ENCODE assay signal across 26 cellular contexts in the genomic region with DNA sequence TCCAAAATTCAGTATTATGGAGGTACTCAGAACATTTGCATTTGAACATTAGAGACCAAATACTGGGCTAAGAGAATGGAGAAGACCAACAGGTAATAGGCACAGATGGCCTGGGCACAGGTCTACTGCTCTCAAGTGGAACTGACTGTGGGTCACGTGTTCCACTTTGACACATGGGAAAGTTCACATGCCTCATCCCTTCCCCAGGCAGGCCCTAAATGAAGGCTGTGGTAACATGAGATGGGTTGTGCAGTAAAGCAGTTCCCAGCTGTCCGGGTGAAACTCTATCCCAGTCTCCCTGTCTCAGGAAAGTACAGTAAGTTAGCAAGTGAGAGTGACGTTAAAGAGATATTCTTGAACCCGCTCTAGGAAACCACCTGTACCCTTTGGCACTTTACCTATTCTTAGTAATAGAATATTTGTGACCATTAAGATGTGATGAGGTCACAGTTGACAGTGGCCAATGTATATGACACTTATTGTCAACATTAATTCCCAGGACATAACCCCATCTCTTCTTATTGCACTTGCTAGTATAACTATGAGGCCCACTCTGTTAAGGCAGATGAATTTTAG.
A peak's percentile ranks its signal among the peaks of the same experiment; 100 is the strongest.
DNase-seq lines count a peak whose midpoint lies in the region; ATAC-seq, FAIRE-seq and TF ChIP-seq lines count a peak whose summit lies in the region.
"Had no signal": no experiment of that assay in that cellular context is flagged by ENCODE, and none has a peak within 500 bp of the region (broad histone marks: within the 10 kb centered on the region; RNA-seq: fewer than 3 reads in every experiment).

No MANE protein-coding gene starts in this region.

- no peak for ATAC-seq in GM18517 (IDR thresholded peaks at IDR 0.05; ENCODE audit: unreplicated experiment)
- ATAC-seq: activated CD8-positive, alpha-beta memory T cell treated with anti-CD3 and anti-CD28 coated beads, Interleukin-2, amount 10 ng/mL, durations not matched to agents 7 days and 5 days; naive thymus-derived CD4-positive, alpha-beta T cell; upper lobe of right lung had no signal

- no peaks in the 10 kb centered on the region for H3K9me3 Mint-ChIP-seq in activated naive CD8-positive, alpha-beta T cell (ENCODE audit: low read depth)
- peaks cover 8% of the 10 kb centered on the region for H3K9me3 Mint-ChIP-seq in activated naive CD8-positive, alpha-beta T cell treated with anti-CD3 and anti-CD28 coated beads for 36 hours
- H3K9me3 Mint-ChIP-seq: CD4-positive, alpha-beta T cell; T-helper 2 cell treated with Interferon-gamma antibody and Interleukin-4, amounts not matched to agents 5 μg/mL and 100 μg/mL, for 36 hours had no signal

- peaks cover 42% of the 10 kb centered on the region for H3K36me3 Mint-ChIP-seq in activated naive CD8-positive, alpha-beta T cell
- H3K36me3 Mint-ChIP-seq in activated naive CD8-positive, alpha-beta T cell treated with anti-CD3 and anti-CD28 coated beads for 36 hours: peaks cover 52% of the 10 kb centered on the region

- peak overlapping the region; percentile 41 for H3K27ac Mint-ChIP-seq in activated naive CD8-positive, alpha-beta T cell
- no peak overlapping the region for H3K27ac Mint-ChIP-seq in activated naive CD8-positive, alpha-beta T cell treated with anti-CD3 and anti-CD28 coated beads for 36 hours
- H3K27ac Mint-ChIP-seq: activated CD8-positive, alpha-beta memory T cell treated with anti-CD3 and anti-CD28 coated beads, Interleukin-2, amount 10 ng/mL, durations not matched to agents 7 days and 5 days; CD4-positive, alpha-beta T cell had no signal

- FAIRE-seq in urothelium cell line (lab: Jason Lieb, UNC): peak; percentile 53
- FAIRE-seq: keratinocyte had no signal

- no peak overlapping the region for H3K4me3 Mint-ChIP-seq in activated naive CD8-positive, alpha-beta T cell
- H3K4me3 Mint-ChIP-seq in activated naive CD8-positive, alpha-beta T cell treated with anti-CD3 and anti-CD28 coated beads for 36 hours: no peak overlapping the region
- H3K4me3 Mint-ChIP-seq: activated CD8-positive, alpha-beta memory T cell treated with anti-CD3 and anti-CD28 coated beads, Interleukin-2, amount 10 ng/mL, durations not matched to agents 7 days and 5 days; CD4-positive, alpha-beta T cell; central memory CD8-positive, alpha-beta T cell; naive thymus-derived CD4-positive, alpha-beta T cell; T-helper 2 cell treated with Interferon-gamma antibody and Interleukin-4, amounts not matched to agents 5 μg/mL and 100 μg/mL, for 36 hours had no signal

- TF ChIP-seq CTCF in foreskin fibroblast (IDR thresholded peaks at IDR 0.05; ENCODE audit: low read depth, low read length): no peak

- no peak overlapping the region for H3K4me3 ChIP-seq in foreskin fibroblast (ENCODE audit: low read depth in 1 of 2, low read length in 2 of 2)
- H3K4me3 ChIP-seq: ovary, sigmoid colon, SJSA1, stomach, upper lobe of right lung had no signal

- no peaks in the 10 kb centered on the region for H3K27me3 Mint-ChIP-seq in activated naive CD8-positive, alpha-beta T cell
- H3K27me3 Mint-ChIP-seq in activated naive CD8-positive, alpha-beta T cell treated with anti-CD3 and anti-CD28 coated beads for 36 hours: no peaks in the 10 kb centered on the region
- H3K27me3 Mint-ChIP-seq: activated CD8-positive, alpha-beta memory T cell treated with anti-CD3 and anti-CD28 coated beads, Interleukin-2, amount 10 ng/mL, durations not matched to agents 7 days and 5 days; CD4-positive, alpha-beta T cell; central memory CD8-positive, alpha-beta T cell; naive thymus-derived CD4-positive, alpha-beta T cell had no signal

- no peak for DNase-seq in activated naive CD8-positive, alpha-beta T cell treated with anti-CD3 and anti-CD28 coated beads for 36 hours
- DNase-seq in NCI-H2107 treated with DMSO at 0.1 percent for 48 hours (lab: John Stamatoyannopoulos, UW; ENCODE audit: unreplicated experiment) (peak; percentile 94), SK-N-DZ (ENCODE audit: low spot score) (peak; percentile 75), urothelium cell line (ENCODE audit: low spot score) (no peak), foreskin fibroblast (no peak), DMS79 treated with DMSO at 0.1 percent for 48 hours (lab: John Stamatoyannopoulos, UW) (no peak)
- DNase-seq: activated CD8-positive, alpha-beta memory T cell treated with anti-CD3 and anti-CD28 coated beads, Interleukin-2, amount 10 ng/mL, durations not matched to agents 7 days and 5 days; activated gamma-delta T cell treated with Interleukin-2 at 50 U/mL for 16 hours; CD4-positive, alpha-beta T cell; effector memory CD4-positive, alpha-beta T cell; H7; hypothalamus; KG1; naive thymus-derived CD4-positive, alpha-beta T cell; NCI-H345; OCI-M1; ovary; sigmoid colon; stomach; upper lobe of right lung had no signal

- H3K4me1 Mint-ChIP-seq in activated naive CD8-positive, alpha-beta T cell (ENCODE audit: low read depth): peaks cover 62% of the 10 kb centered on the region
- peaks cover 62% of the 10 kb centered on the region for H3K4me1 Mint-ChIP-seq in activated naive CD8-positive, alpha-beta T cell treated with anti-CD3 and anti-CD28 coated beads for 36 hours

Comparison
In these comparisons a context has a peak if more than half of its experiments do, and no peak if none do; other contexts are left out.
1. DNase-seq: peak in NCI-H2107 treated with DMSO at 0.1 percent for 48 hours (single experiment) and SK-N-DZ (single experiment); none in activated naive CD8-positive, alpha-beta T cell treated with anti-CD3 and anti-CD28 coated beads for 36 hours (single experiment), urothelium cell line (single experiment), foreskin fibroblast (0 of 2) and DMS79 treated with DMSO at 0.1 percent for 48 hours (single experiment).